ENCODE assay signal across 27 cellular contexts in the genomic region with DNA sequence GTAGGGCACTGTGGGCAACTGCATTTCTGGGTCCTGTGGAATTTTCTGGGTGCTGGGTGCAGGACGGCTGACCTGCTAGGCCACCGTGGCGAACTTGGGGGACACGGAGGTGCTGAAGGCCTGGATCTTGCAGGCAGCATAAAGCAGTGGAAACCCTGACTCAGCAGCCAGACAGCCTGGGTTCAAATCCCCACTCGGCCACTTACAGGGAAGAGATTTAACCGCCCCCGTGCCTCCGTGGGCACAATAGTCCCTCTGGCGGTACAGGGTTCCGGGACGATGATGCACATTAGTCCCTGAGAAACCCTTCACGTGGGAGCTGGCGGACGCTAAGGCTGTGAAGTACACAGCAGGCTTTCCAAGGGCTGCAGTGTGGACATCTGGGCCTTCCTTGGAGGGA. TPM values are rescaled to one million over a fixed set of nuclear protein-coding genes. Genes with fewer than 3 reads are reported as not detected.
DNase-seq lines count a peak whose midpoint lies in the region; ATAC-seq and TF ChIP-seq lines count a peak whose summit lies in the region.
"Had no signal": no experiment of that assay in that cellular context is flagged by ENCODE, and none has a peak within 500 bp of the region (broad histone marks: within the 10 kb centered on the region; RNA-seq: fewer than 3 reads in every experiment).

No MANE protein-coding gene starts in this region.

- H4K91ac ChIP-seq in neuronal stem cell (ENCODE audit: low read depth, low read length, poor library complexity) = no peak overlapping the region

- no peaks in the 10 kb centered on the region for H3K27me3 Mint-ChIP-seq in activated T-cell treated with anti-CD3 and anti-CD28 coated beads, Interleukin-2, amount 50 U/mL, for 72 hours (ENCODE audit: low read depth)
- H3K27me3 Mint-ChIP-seq in Caco-2 (ENCODE audit: insufficient read depth, unreplicated experiment) = no peaks in the 10 kb centered on the region

- H3K4ac ChIP-seq in neuronal stem cell (ENCODE audit: low read length) = no peak overlapping the region

- H3K36me3 ChIP-seq in Caco-2 (ENCODE audit: control insufficient read depth, insufficient read depth, low read length) (peaks cover 11% of the 10 kb centered on the region), NT2/D1 (ENCODE audit: insufficient read depth, insufficient read length, low read length) (peaks cover 57% of the 10 kb centered on the region), neuronal stem cell (replicated peaks in 1 of 2; ENCODE audit: control insufficient read depth in 2 of 2, insufficient read depth in 2 of 2, low read length in 2 of 2) (peaks cover 18 to 22% of the 10 kb centered on the region in 2 donors)

- no peak overlapping the region for H2AFZ ChIP-seq in neuronal stem cell (ENCODE audit: low read length)

- H3K4me3 Mint-ChIP-seq in activated T-cell treated with anti-CD3 and anti-CD28 coated beads, Interleukin-2, amount 50 U/mL, for 72 hours = no peak overlapping the region
- H3K4me3 Mint-ChIP-seq in Caco-2 (ENCODE audit: unreplicated experiment) = no peak overlapping the region
- H3K4me3 Mint-ChIP-seq: CD8-positive, alpha-beta T cell; IgD-negative memory B cell had no signal

- no peak for DNase-seq in activated T-cell treated with anti-CD3 and anti-CD28 coated beads, Interleukin-2, amount 50 U/mL, for 72 hours
- no peak for DNase-seq in activated T-cell treated with anti-CD3 and anti-CD28 coated beads, Interleukin-2, amount 50 U/mL, for 48 hours
- DNase-seq in Caco-2 = no peak
- no peak for DNase-seq in NT2/D1 (ENCODE audit: low read depth, low spot score)
- no peak for DNase-seq in neuronal stem cell (ENCODE audit: low spot score)
- DNase-seq in foreskin melanocyte = no peak
- no peak for DNase-seq in EL
- DNase-seq: C1 segment of cervical spinal cord; CD8-positive, alpha-beta T cell; DMS153; DND-41; GOT3; HCEC 1CT; NCI-H1092; NCI-H1417 treated with DMSO at 0.1 percent for 48 hours; NCI-H1694 treated with DMSO at 0.1 percent for 48 hours; NCI-H2081; NCI-H2227 treated with DMSO at 0.1 percent for 48 hours; NCI-H526 treated with DMSO at 0.1 percent for 48 hours; SHP77 had no signal

- no peak overlapping the region for H2BK15ac ChIP-seq in neuronal stem cell (ENCODE audit: low read length)

- H3K4me1 Mint-ChIP-seq in activated T-cell treated with anti-CD3 and anti-CD28 coated beads, Interleukin-2, amount 50 U/mL, for 72 hours (ENCODE audit: low read depth) = peaks cover 9% of the 10 kb centered on the region
- peaks cover 23% of the 10 kb centered on the region for H3K4me1 Mint-ChIP-seq in Caco-2 (ENCODE audit: low read depth, unreplicated experiment)

- no TSS peak for BruUV-seq in Caco-2 (replicated peaks; lab: Mats Ljungman, UMichigan)

- H3K9me3 ChIP-seq in Caco-2 = no peaks in the 10 kb centered on the region
- no peaks in the 10 kb centered on the region for H3K9me3 ChIP-seq in NT2/D1 (ENCODE audit: insufficient read depth, low read length)
- no peaks in the 10 kb centered on the region for H3K9me3 ChIP-seq in neuronal stem cell (replicated peaks in 1 of 2; ENCODE audit: control insufficient read depth in 2 of 2, insufficient read depth in 1 of 2, low read depth in 1 of 2, low read length in 2 of 2)

- H2BK5ac ChIP-seq in neuronal stem cell (ENCODE audit: low read length) = peak overlapping the region; percentile 42

- intact Hi-C loops in Caco-2 (cut with micrococcal nuclease; ENCODE audit: unreplicated experiment) = no loop called here

- H3K23ac ChIP-seq in neuronal stem cell (ENCODE audit: low read depth, low read length, poor library complexity) = peak overlapping the region; percentile 65

- no peak overlapping the region for H3K27ac ChIP-seq in neuronal stem cell (replicated peaks; ENCODE audit: low read length)

- H3K18ac ChIP-seq in neuronal stem cell (ENCODE audit: low read length) = no peak overlapping the region

- peaks cover 5 to 12% of the 10 kb centered on the region in 2 donors for H3K36me3 Mint-ChIP-seq in activated T-cell treated with anti-CD3 and anti-CD28 coated beads, Interleukin-2, amount 50 U/mL, for 72 hours (ENCODE audit: insufficient read depth in 2 of 2)
- H3K36me3 Mint-ChIP-seq in Caco-2 (ENCODE audit: insufficient read depth, unreplicated experiment) = peaks cover 75% of the 10 kb centered on the region

- peak overlapping the region; percentile 46 for H2BK12ac ChIP-seq in neuronal stem cell (ENCODE audit: low read length)

- POLR2A ChIA-PET in Caco-2 (lab: Charles Lee) = no interaction called here

- peak overlapping the region; percentile 68 for H3K27ac Mint-ChIP-seq in activated T-cell treated with anti-CD3 and anti-CD28 coated beads, Interleukin-2, amount 50 U/mL, for 72 hours
- peak overlapping the region; percentile 25 for H3K27ac Mint-ChIP-seq in Caco-2 (ENCODE audit: unreplicated experiment)
- H3K27ac Mint-ChIP-seq: CD8-positive, alpha-beta T cell; IgD-negative memory B cell had no signal

- H3K4me2 ChIP-seq in neuronal stem cell (ENCODE audit: insufficient read depth, low read length, poor library complexity, severe bottlenecking) = peak overlapping the region; percentile 2

- TF ChIP-seq CTCF in Caco-2 (IDR thresholded peaks at IDR 0.05; ENCODE audit: insufficient read depth in 1 of 2, low read depth in 1 of 2, low read length in 1 of 2, severe bottlenecking in 1 of 2, unreplicated experiment in 1 of 2) = no peak

- H3K9ac ChIP-seq in NT2/D1 (ENCODE audit: insufficient read length, low read depth) (peak overlapping the region; percentile 32), neuronal stem cell (ENCODE audit: low read depth, low read length, poor library complexity) (no peak overlapping the region)

- ATAC-seq in activated T-cell treated with anti-CD3 and anti-CD28 coated beads, Interleukin-2, amount 50 U/mL, for 72 hours (replicated peaks in 1 of 2) = no peak
- ATAC-seq in GM18873 (IDR thresholded peaks at IDR 0.05; ENCODE audit: low FRiP score, unreplicated experiment) = no peak
- ATAC-seq: CD8-positive, alpha-beta T cell; Panc1 had no signal

- H3K14ac ChIP-seq in neuronal stem cell (ENCODE audit: low read length) = no peak overlapping the region

- no CpG with 5 or more reads among the region's 14 CpGs for WGBS in neuronal stem cell (ENCODE audit: extremely low coverage in 2 of 2, insufficient read length in 2 of 2, insufficient replicate concordance in 1 of 2), 2 donors

- H2BK120ac ChIP-seq in neuronal stem cell (ENCODE audit: low read depth, low read length) = no peak overlapping the region

- H3K79me1 ChIP-seq in neuronal stem cell (ENCODE audit: low read depth, low read length) = peaks cover 6% of the 10 kb centered on the region

- CTCF ChIA-PET in Caco-2 (lab: Charles Lee) = no interaction called here

- no peak overlapping the region for H3K4me3 ChIP-seq in Caco-2 (ENCODE audit: low read depth, low read length)
- H3K4me3 ChIP-seq in NT2/D1 (ENCODE audit: insufficient read length, low read depth) = no peak overlapping the region
- no peak overlapping the region for H3K4me3 ChIP-seq in neuronal stem cell (ENCODE audit: low read length in 2 of 2)

- H4K8ac ChIP-seq in neuronal stem cell (ENCODE audit: low read depth, low read length) = no peak overlapping the region

- H2AK5ac ChIP-seq in neuronal stem cell (ENCODE audit: low read depth, low read length) = peak overlapping the region; percentile 75

- H3K4me1 ChIP-seq in Caco-2 (peaks cover 15% of the 10 kb centered on the region), NT2/D1 (ENCODE audit: insufficient read depth, insufficient read length) (peaks cover 16% of the 10 kb centered on the region), neuronal stem cell (ENCODE audit: control insufficient read depth in 2 of 2, insufficient read depth in 1 of 2, low read depth in 1 of 2, low read length in 2 of 2) (peaks cover 0 to 20% of the 10 kb centered on the region in 2 donors)

- H3K9me3 Mint-ChIP-seq in activated T-cell treated with anti-CD3 and anti-CD28 coated beads, Interleukin-2, amount 50 U/mL, for 72 hours = no peaks in the 10 kb centered on the region
- H3K9me3 Mint-ChIP-seq in Caco-2 (ENCODE audit: unreplicated experiment) = no peaks in the 10 kb centered on the region
- H3K9me3 Mint-ChIP-seq: CD8-positive, alpha-beta T cell; IgD-negative memory B cell had no signal

- no peaks in the 10 kb centered on the region for H3K27me3 ChIP-seq in Caco-2 (replicated peaks; ENCODE audit: control insufficient read depth, insufficient read depth, low read length)
- no peaks in the 10 kb centered on the region for H3K27me3 ChIP-seq in NT2/D1 (ENCODE audit: insufficient read depth, insufficient read length)
- no peaks in the 10 kb centered on the region for H3K27me3 ChIP-seq in neuronal stem cell (ENCODE audit: control insufficient read depth in 3 of 3, insufficient read depth in 3 of 3, low read depth in 1 of 3, low read length in 3 of 3)

RNA-seq across cellular contexts. Expression of gene FAM83E, which starts 3.0 kb away (rescaled TPM):
- total RNA-seq in activated T-cell treated with anti-CD3 and anti-CD28 coated beads, Interleukin-2, amount 50 U/mL, for 72 hours = 1 to 10 TPM; 7.5 to 8.5 TPM
- total RNA-seq in Caco-2 (2022) = 5.8 and 6.8 TPM in 2 replicates
- polyA plus RNA-seq in neuronal stem cell (2013, experiment 1 of 2) = 0.08 TPM
- polyA plus RNA-seq in neuronal stem cell (2013, experiment 2 of 2) = 0.15 TPM
- polyA plus RNA-seq: IgD-negative memory B cell had no signal

RNA-seq across cellular contexts. Expression of gene SPACA4, which starts 5.3 kb away (rescaled TPM):
- total RNA-seq in activated T-cell treated with anti-CD3 and anti-CD28 coated beads, Interleukin-2, amount 50 U/mL, for 72 hours = not detected
- total RNA-seq in Caco-2 (2022) = not detected in 2 replicates
- polyA plus RNA-seq in neuronal stem cell (2013, experiment 1 of 2) = not detected
- not detected for polyA plus RNA-seq in neuronal stem cell (2013, experiment 2 of 2)
- total RNA-seq: A673; CD8-positive, alpha-beta T cell; NCI-H460; OCI-LY7; SK-MEL-5 had no signal
- polyA plus RNA-seq: IgD-negative memory B cell had no signal

RNA-seq across cellular contexts. Expression of gene RPL18, which starts 7.1 kb away (rescaled TPM):
- 1,000 to 10,000 TPM; 1,953 to 2,080 TPM for total RNA-seq in activated T-cell treated with anti-CD3 and anti-CD28 coated beads, Interleukin-2, amount 50 U/mL, for 72 hours
- 1,812 and 1,896 TPM in 2 replicates for total RNA-seq in Caco-2 (2022)
- 2,801 TPM for polyA plus RNA-seq in neuronal stem cell (2013, experiment 1 of 2)
- polyA plus RNA-seq in neuronal stem cell (2013, experiment 2 of 2) = 2,729 TPM

RNA-seq across cellular contexts. Expression of gene SPHK2, which starts 7.4 kb away (rescaled TPM):
- total RNA-seq in activated T-cell treated with anti-CD3 and anti-CD28 coated beads, Interleukin-2, amount 50 U/mL, for 72 hours = 10 to 100 TPM; 26.9 to 27.2 TPM
- 134 and 140 TPM in 2 replicates for total RNA-seq in Caco-2 (2022)
- 25.6 TPM for polyA plus RNA-seq in neuronal stem cell (2013, experiment 1 of 2)
- polyA plus RNA-seq in neuronal stem cell (2013, experiment 2 of 2) = 23.7 TPM

RNA-seq across cellular contexts. Expression of gene DBP, which starts 25.3 kb away (rescaled TPM):
- total RNA-seq in activated T-cell treated with anti-CD3 and anti-CD28 coated beads, Interleukin-2, amount 50 U/mL, for 72 hours = 10 to 100 TPM in 1 of 2 donors, 1 to 10 TPM in 1; 8.2 to 13.4 TPM
- total RNA-seq in Caco-2 (2022) = 17.4 and 17.7 TPM in 2 replicates
- 17.9 TPM for polyA plus RNA-seq in neuronal stem cell (2013, experiment 1 of 2)
- polyA plus RNA-seq in neuronal stem cell (2013, experiment 2 of 2) = 16.7 TPM
